ENCODE assay signal across 15 cellular contexts in genomic region chr15:81914734-81915234, GRCh38.
DNase-seq lines count a peak whose midpoint lies in the region; ATAC-seq and TF ChIP-seq lines count a peak whose summit lies in the region.
"Had no signal": no experiment of that assay in that cellular context is flagged by ENCODE, and none has a peak within 500 bp of the region (broad histone marks: within the 10 kb centered on the region; RNA-seq: fewer than 3 reads in every experiment).

No MANE protein-coding gene starts in this region.

- no peaks in the 10 kb centered on the region for H3K27me3 Mint-ChIP-seq in Calu3 (ENCODE audit: unreplicated experiment)
- H3K27me3 Mint-ChIP-seq in stimulated activated memory B cell treated with anti-CD40 and anti-IgM and Interleukin-4, amounts not matched to agents 10 μg/mL and 1 μg/mL and 100 μg/mL, for 72 hours: peaks cover 11% of the 10 kb centered on the region
- H3K27me3 Mint-ChIP-seq: activated naive CD8-positive, alpha-beta T cell; stimulated activated naive CD8-positive, alpha-beta T cell treated with anti-CD3 and anti-CD28 coated beads, Interleukin-15, Interleukin-2, amounts not matched to agents 100 ng/mL and 50 ng/mL, for 24 hours had no signal

- no peak for TF ChIP-seq CTCF in Calu3 (IDR thresholded peaks at IDR 0.05; ENCODE audit: unreplicated experiment)

- intact Hi-C loops in Calu3 (cut with micrococcal nuclease; ENCODE audit: unreplicated experiment): no loop called here
- intact Hi-C loops in right cardiac atrium (cut with DNase I): no loop called here

- DNase-seq in Calu3 (peak; percentile 35), NCI-H146 (lab: John Stamatoyannopoulos, UW) (peak; percentile 90), NCI-H774 (lab: John Stamatoyannopoulos, UW) (peak; percentile 32), right cardiac atrium (peak; percentile 35 to 73 (median 71)), GOT3 (lab: John Stamatoyannopoulos, UW) (no peak)
- DNase-seq: cerebellar nuclear complex; H7; stimulated activated CD4-positive, alpha-beta T cell treated with anti-CD3 and anti-CD28 coated beads, Interleukin-4, amount 100 ng/mL, for 4 hours had no signal

- CTCF ChIA-PET in Calu3 (lab: Charles Lee): no interaction called here

- 44% methylated on average over 7 of the region's 7 CpGs for WGBS in right cardiac atrium

- no peaks in the 10 kb centered on the region for H3K27me3 ChIP-seq in right cardiac atrium (ENCODE audit: control insufficient read depth, insufficient read depth)

- no peaks in the 10 kb centered on the region for H3K36me3 Mint-ChIP-seq in Calu3 (ENCODE audit: insufficient read depth, unreplicated experiment)
- no peaks in the 10 kb centered on the region for H3K36me3 Mint-ChIP-seq in stimulated activated memory B cell treated with anti-CD40 and anti-IgM and Interleukin-4, amounts not matched to agents 10 μg/mL and 1 μg/mL and 100 μg/mL, for 72 hours

- H3K4me1 Mint-ChIP-seq in Calu3 (ENCODE audit: low read depth, unreplicated experiment): no peaks in the 10 kb centered on the region
- H3K4me1 Mint-ChIP-seq in stimulated activated memory B cell treated with anti-CD40 and anti-IgM and Interleukin-4, amounts not matched to agents 10 μg/mL and 1 μg/mL and 100 μg/mL, for 72 hours: no peaks in the 10 kb centered on the region

- H3K27ac ChIP-seq in right cardiac atrium (ENCODE audit: low read length): peak overlapping the region; percentile 89
- H3K27ac ChIP-seq: prostate gland had no signal

- H3K9me3 ChIP-seq in right cardiac atrium (ENCODE audit: control insufficient read depth, low read length): peaks cover 4% of the 10 kb centered on the region
- H3K9me3 ChIP-seq: prostate gland had no signal

- no peak overlapping the region for H3K4me3 Mint-ChIP-seq in Calu3 (ENCODE audit: low read depth, unreplicated experiment)
- no peak overlapping the region for H3K4me3 Mint-ChIP-seq in stimulated activated memory B cell treated with anti-CD40 and anti-IgM and Interleukin-4, amounts not matched to agents 10 μg/mL and 1 μg/mL and 100 μg/mL, for 72 hours
- H3K4me3 Mint-ChIP-seq: activated naive CD8-positive, alpha-beta T cell; mesothelial cell of epicardium; stimulated activated naive CD8-positive, alpha-beta T cell treated with anti-CD3 and anti-CD28 coated beads, Interleukin-15, Interleukin-2, amounts not matched to agents 100 ng/mL and 50 ng/mL, for 24 hours had no signal

- ATAC-seq in right cardiac atrium (peak; percentile 56 to 76), GM18909 (IDR thresholded peaks at IDR 0.05; ENCODE audit: poor library complexity, unreplicated experiment) (no peak), esophagus mucosa (no peak)
- no peak for ATAC-seq in stimulated activated memory B cell treated with anti-CD40 and anti-IgM and Interleukin-4, amounts not matched to agents 10 μg/mL and 1 μg/mL and 100 μg/mL, for 72 hours

- peaks cover 9% of the 10 kb centered on the region for H3K9me3 Mint-ChIP-seq in Calu3 (ENCODE audit: low read depth, unreplicated experiment)
- peaks cover 17% of the 10 kb centered on the region for H3K9me3 Mint-ChIP-seq in stimulated activated memory B cell treated with anti-CD40 and anti-IgM and Interleukin-4, amounts not matched to agents 10 μg/mL and 1 μg/mL and 100 μg/mL, for 72 hours

- H3K4me3 ChIP-seq in right cardiac atrium (ENCODE audit: low read length): no peak overlapping the region
- H3K4me3 ChIP-seq: prostate gland had no signal

- peaks cover 9% of the 10 kb centered on the region for H3K4me1 ChIP-seq in right cardiac atrium (ENCODE audit: control insufficient read depth, insufficient read depth, low read length)
- H3K4me1 ChIP-seq: prostate gland had no signal

- no TSS peak for BruUV-seq in Calu3 (replicated peaks; lab: Mats Ljungman, UMichigan)

- H3K27ac Mint-ChIP-seq in Calu3 (ENCODE audit: unreplicated experiment): no peak overlapping the region
- H3K27ac Mint-ChIP-seq in stimulated activated memory B cell treated with anti-CD40 and anti-IgM and Interleukin-4, amounts not matched to agents 10 μg/mL and 1 μg/mL and 100 μg/mL, for 72 hours: no peak overlapping the region
- H3K27ac Mint-ChIP-seq: activated naive CD8-positive, alpha-beta T cell; mesothelial cell of epicardium; stimulated activated naive CD8-positive, alpha-beta T cell treated with anti-CD3 and anti-CD28 coated beads, Interleukin-15, Interleukin-2, amounts not matched to agents 100 ng/mL and 50 ng/mL, for 24 hours had no signal

Comparison
In these comparisons a context has a peak if more than half of its experiments do, and no peak if none do; other contexts are left out.
1. ATAC-seq: peak in right cardiac atrium (2 of 2); none in GM18909 (single experiment), stimulated activated memory B cell treated with anti-CD40 and anti-IgM and Interleukin-4, amounts not matched to agents 10 μg/mL and 1 μg/mL and 100 μg/mL, for 72 hours (single experiment) and esophagus mucosa (single experiment).